ENCODE assay signal across 10 cellular contexts in genomic region chr7:128737867-128738390, GRCh38. TPM values are rescaled to one million over a fixed set of nuclear protein-coding genes. Genes with fewer than 3 reads are reported as not detected.
DNase-seq lines count a peak whose midpoint lies in the region; ATAC-seq, FAIRE-seq and TF ChIP-seq lines count a peak whose summit lies in the region.
"Had no signal": no experiment of that assay in that cellular context is flagged by ENCODE, and none has a peak within 500 bp of the region (broad histone marks: within the 10 kb centered on the region; RNA-seq: fewer than 3 reads in every experiment).

No MANE protein-coding gene starts in this region.

- H3K9ac ChIP-seq in keratinocyte (ENCODE audit: control insufficient read depth, extremely low read depth, insufficient read depth, low read length) = no peak overlapping the region

- H3K4me1 ChIP-seq in heart right ventricle (peaks cover 3 to 48% (median 36%) of the 10 kb centered on the region in 9 donors), keratinocyte (ENCODE audit: control insufficient read depth, extremely low read depth, insufficient read depth, low read length) (peaks cover 42% of the 10 kb centered on the region), upper lobe of right lung (peaks cover 25% of the 10 kb centered on the region)

- no peaks in the 10 kb centered on the region for H3K9me1 ChIP-seq in keratinocyte (ENCODE audit: control insufficient read depth, extremely low read depth, insufficient read depth, low read length)

- intact Hi-C loops in heart right ventricle (cut with DNase I) (loop anchor here in 6 of 10 donors (2.0 to 10.0 kb wide), 4 partner anchors 93 to 137 kb away; partner anchors contain the start of genes ATP6V1F (in 4 of the 6) and FLNC (in 1 of the 6)), Right ventricle myocardium superior (cut with DNase I) (no loop called here), upper lobe of right lung (cut with DNase I) (no loop called here)
- intact Hi-C loops in activated CD8-positive, alpha-beta T cell treated with anti-CD3 and anti-CD28 coated beads for 36 hours (cut with micrococcal nuclease) = no loop called here

- dilution Hi-C loops in keratinocyte (cut with MboI; ENCODE audit: extremely low pct_ligation_motif_present, low sequenced_read_pairs) = no loop called here

- peak overlapping the region; percentile 59 for H2AFZ ChIP-seq in keratinocyte (ENCODE audit: control insufficient read depth, low read length)

- peak; percentile 61 for FAIRE-seq in keratinocyte (lab: Jason Lieb, UNC)

- H3K4me1 Mint-ChIP-seq in activated CD8-positive, alpha-beta T cell treated with anti-CD3 and anti-CD28 coated beads for 36 hours (ENCODE audit: low read depth) = peaks cover 31% of the 10 kb centered on the region

- H3K36me3 ChIP-seq in heart right ventricle (no peaks in the 10 kb centered on the region), keratinocyte (ENCODE audit: control insufficient read depth in 2 of 2, extremely low read depth in 1 of 2, insufficient read depth in 2 of 2, low read length in 2 of 2) (no peaks in the 10 kb centered on the region), upper lobe of right lung (no peaks in the 10 kb centered on the region)

- H3K27me3 ChIP-seq in heart right ventricle = peaks cover 0 to 1% (median 0%) of the 10 kb centered on the region in 7 donors
- H3K27me3 ChIP-seq in keratinocyte (ENCODE audit: control insufficient read depth, extremely low read depth, insufficient read depth, low read length) = no peaks in the 10 kb centered on the region
- H3K27me3 ChIP-seq in upper lobe of right lung = no peaks in the 10 kb centered on the region

- DNase-seq in heart right ventricle (no peak), Right ventricle myocardium superior (no peak), keratinocyte (ENCODE audit: low read depth, low spot score) (no peak), upper lobe of right lung (no peak), GDM1 (lab: John Stamatoyannopoulos, UW) (no peak), NCI-H748 (lab: John Stamatoyannopoulos, UW; ENCODE audit: unreplicated experiment) (no peak)
- DNase-seq in activated CD8-positive, alpha-beta T cell treated with anti-CD3 and anti-CD28 coated beads for 36 hours = no peak
- no peak for DNase-seq in stimulated activated CD4-positive, alpha-beta T cell treated with anti-CD3 and anti-CD28 coated beads, Interleukin-2, amount 100 ng/mL, for 24 hours
- DNase-seq: activated CD4-positive, alpha-beta T cell treated with anti-CD3 and anti-CD28 coated beads for 48 hours had no signal

- POLR2A ChIA-PET in activated CD8-positive, alpha-beta T cell treated with anti-CD3 and anti-CD28 coated beads for 36 hours (lab: Charles Lee) = interaction anchor here (0.6 to 1.3 kb wide), 5 partner anchors 13 to 280 kb away, joined by 3 read pairs; no protein-coding TSS in a partner anchor

- no peak for TF ChIP-seq CTCF in heart right ventricle (IDR thresholded peaks at IDR 0.05)
- no peak for TF ChIP-seq CTCF in activated CD8-positive, alpha-beta T cell treated with anti-CD3 and anti-CD28 coated beads for 36 hours (IDR thresholded peaks at IDR 0.05)
- TF ChIP-seq CTCF in keratinocyte (optimal IDR thresholded peaks at IDR 0.05 in 1 of 3, IDR thresholded peaks at IDR 0.05 in 1 of 3, conservative IDR thresholded peaks at IDR 0.05 in 1 of 3; ENCODE audit: extremely low read depth in 1 of 3, insufficient read depth in 2 of 3, low read length in 3 of 3) = no peak
- no peak for TF ChIP-seq CTCF in upper lobe of right lung (IDR thresholded peaks at IDR 0.05)

- H3K4me3 Mint-ChIP-seq in activated CD8-positive, alpha-beta T cell treated with anti-CD3 and anti-CD28 coated beads for 36 hours = peak overlapping the region; percentile 99

- peaks cover 12% of the 10 kb centered on the region for H3K36me3 Mint-ChIP-seq in activated CD8-positive, alpha-beta T cell treated with anti-CD3 and anti-CD28 coated beads for 36 hours (ENCODE audit: low read depth)

- ATAC-seq in heart right ventricle (no peak), Right ventricle myocardium superior (ENCODE audit: poor library complexity) (no peak), upper lobe of right lung (no peak)
- ATAC-seq in activated CD8-positive, alpha-beta T cell treated with anti-CD3 and anti-CD28 coated beads for 36 hours = no peak

- no peaks in the 10 kb centered on the region for H3K27me3 Mint-ChIP-seq in activated CD8-positive, alpha-beta T cell treated with anti-CD3 and anti-CD28 coated beads for 36 hours

- H3K9me3 Mint-ChIP-seq in activated CD8-positive, alpha-beta T cell treated with anti-CD3 and anti-CD28 coated beads for 36 hours = no peaks in the 10 kb centered on the region

- CTCF ChIA-PET in activated CD8-positive, alpha-beta T cell treated with anti-CD3 and anti-CD28 coated beads for 36 hours (lab: Charles Lee) = interaction anchor here (1.1 to 3.2 kb wide), 5 partner anchors 9 to 145 kb away, joined by 4 to 17 read pairs (median 6); partner anchors contain the start of gene ATP6V1F

- H4K20me1 ChIP-seq in keratinocyte (ENCODE audit: control insufficient read depth, extremely low read depth, insufficient read depth, low read length) = peaks cover 17% of the 10 kb centered on the region

- H3K27ac ChIP-seq in heart right ventricle (peak overlapping the region in 7 of 10 donors; percentile 93 to 97 (median 94)), keratinocyte (ENCODE audit: control insufficient read depth, insufficient read depth, low read length) (peak overlapping the region; percentile 94), upper lobe of right lung (peak overlapping the region; percentile 94)

- H3K9me3 ChIP-seq in heart right ventricle = no peaks in the 10 kb centered on the region
- no peaks in the 10 kb centered on the region for H3K9me3 ChIP-seq in keratinocyte (ENCODE audit: control insufficient read depth, low read depth, low read length)
- H3K9me3 ChIP-seq in upper lobe of right lung = no peaks in the 10 kb centered on the region

- H3K4me2 ChIP-seq in keratinocyte (ENCODE audit: control insufficient read depth, extremely low read depth, insufficient read depth, low read depth, low read length) = peak overlapping the region; percentile 97

- H3K4me3 ChIP-seq in heart right ventricle = no peak overlapping the region
- no peak overlapping the region for H3K4me3 ChIP-seq in keratinocyte (ENCODE audit: control insufficient read depth in 2 of 3, extremely low read depth in 1 of 3, insufficient read depth in 2 of 3, low read depth in 1 of 3, low read length in 3 of 3)
- H3K4me3 ChIP-seq in upper lobe of right lung = no peak overlapping the region
- H3K4me3 ChIP-seq: lung had no signal

- H3K79me2 ChIP-seq in keratinocyte (ENCODE audit: control insufficient read depth, insufficient read depth, low read length) = peaks cover 39% of the 10 kb centered on the region

- H3K27ac Mint-ChIP-seq in activated CD8-positive, alpha-beta T cell treated with anti-CD3 and anti-CD28 coated beads for 36 hours = peak overlapping the region; percentile 90

- 17 to 29% methylated on average over 1 of the region's 1 CpG for WGBS in heart right ventricle, 2 donors

RNA-seq across cellular contexts. Expression of gene CALU, which starts 1.2 kb away (rescaled TPM):
- total RNA-seq in heart right ventricle (100 to 1,000 TPM; 197 to 333 (median 249) TPM), Right ventricle myocardium superior (165 TPM), upper lobe of right lung (100 TPM)
- polyA plus RNA-seq in heart right ventricle (100 to 1,000 TPM in 1 of 2 donors, 10 to 100 TPM in 1; 39.9 to 260 TPM), keratinocyte (96.0 to 188 TPM (median 155 TPM) in 3 replicates)
- 10 to 100 TPM; 30.9 to 33.1 TPM for total RNA-seq in activated CD8-positive, alpha-beta T cell treated with anti-CD3 and anti-CD28 coated beads for 36 hours
- polyA plus RNA-seq in keratinocyte (2011; ENCODE audit: low read depth) = 183 TPM
- 47.9 and 86.0 TPM in 2 replicates for polyA plus RNA-seq in keratinocyte (2011; cell fraction: cytosol; rRNA removed)
- polyA plus RNA-seq in keratinocyte (2011; cell fraction: nucleus; rRNA removed) = 166 and 224 TPM in 2 replicates
- polyA plus RNA-seq in keratinocyte (2012; ENCODE audit: low replicate concordance) = 43.9 and 203 TPM in 2 replicates
- 29.3 to 93.0 TPM (median 53.0 TPM) in 3 replicates for polyA minus RNA-seq in keratinocyte
- polyA minus RNA-seq in keratinocyte (2011; cell fraction: cytosol; rRNA and poly(A)+ RNA removed) = 58.9 TPM
- polyA minus RNA-seq in keratinocyte (2011; cell fraction: nucleus; rRNA and poly(A)+ RNA removed) = 88.5 and 196 TPM in 2 replicates

RNA-seq across cellular contexts. Expression of gene OPN1SW, which starts 37.7 kb away (rescaled TPM):
- total RNA-seq in heart right ventricle (not detected), Right ventricle myocardium superior (not detected), upper lobe of right lung (not detected)
- polyA plus RNA-seq in heart right ventricle (not detected), keratinocyte (not detected in 3 replicates)
- not detected for total RNA-seq in activated CD8-positive, alpha-beta T cell treated with anti-CD3 and anti-CD28 coated beads for 36 hours
- not detected for polyA plus RNA-seq in keratinocyte (2011; ENCODE audit: low read depth)
- not detected in 2 replicates for polyA plus RNA-seq in keratinocyte (2011; cell fraction: cytosol; rRNA removed)
- polyA plus RNA-seq in keratinocyte (2011; cell fraction: nucleus; rRNA removed) = not detected in 2 replicates
- polyA plus RNA-seq in keratinocyte (2012; ENCODE audit: low replicate concordance) = not detected in 2 replicates
- polyA minus RNA-seq in keratinocyte = not detected in 3 replicates
- not detected for polyA minus RNA-seq in keratinocyte (2011; cell fraction: cytosol; rRNA and poly(A)+ RNA removed)
- not detected in 2 replicates for polyA minus RNA-seq in keratinocyte (2011; cell fraction: nucleus; rRNA and poly(A)+ RNA removed)
- total RNA-seq: lung had no signal
- polyA plus RNA-seq: lung had no signal

RNA-seq across cellular contexts. Expression of gene CCDC136, which starts 53.8 kb away (rescaled TPM):
- total RNA-seq in heart right ventricle (10 to 100 TPM in 4 of 10 donors, 1 to 10 TPM in 6; 1.8 to 14.4 (median 8.0) TPM), Right ventricle myocardium superior (5.2 TPM), upper lobe of right lung (3.1 TPM)
- polyA plus RNA-seq in heart right ventricle (10 to 100 TPM in 1 of 2 donors, 1 to 10 TPM in 1; 4.6 to 13.5 TPM), keratinocyte (0.84 to 1.6 TPM (median 1.5 TPM) in 3 replicates)
- total RNA-seq in activated CD8-positive, alpha-beta T cell treated with anti-CD3 and anti-CD28 coated beads for 36 hours = 1 to 10 TPM; 7.6 to 9.6 TPM
- polyA plus RNA-seq in keratinocyte (2011; ENCODE audit: low read depth) = 0.29 TPM
- 0.52 and 0.64 TPM in 2 replicates for polyA plus RNA-seq in keratinocyte (2011; cell fraction: cytosol; rRNA removed)
- polyA plus RNA-seq in keratinocyte (2011; cell fraction: nucleus; rRNA removed) = 4.4 and 5.1 TPM in 2 replicates
- 0.11 and 0.50 TPM in 2 replicates for polyA plus RNA-seq in keratinocyte (2012; ENCODE audit: low replicate concordance)
- 1.0 to 1.9 TPM (median 1.8 TPM) in 3 replicates for polyA minus RNA-seq in keratinocyte
- polyA minus RNA-seq in keratinocyte (2011; cell fraction: cytosol; rRNA and poly(A)+ RNA removed) = not detected
- 2.5 and 3.4 TPM in 2 replicates for polyA minus RNA-seq in keratinocyte (2011; cell fraction: nucleus; rRNA and poly(A)+ RNA removed)

Comparison
In these comparisons a context has a peak if more than half of its experiments do, and no peak if none do; other contexts are left out.
1. intact Hi-C loops: an anchor here in heart right ventricle (2.0 to 10.0 kb wide); none called in Right ventricle myocardium superior, activated CD8-positive, alpha-beta T cell treated with anti-CD3 and anti-CD28 coated beads for 36 hours and upper lobe of right lung.